29 cellular contexts compared by ENCODE assay signal in the genomic region with DNA sequence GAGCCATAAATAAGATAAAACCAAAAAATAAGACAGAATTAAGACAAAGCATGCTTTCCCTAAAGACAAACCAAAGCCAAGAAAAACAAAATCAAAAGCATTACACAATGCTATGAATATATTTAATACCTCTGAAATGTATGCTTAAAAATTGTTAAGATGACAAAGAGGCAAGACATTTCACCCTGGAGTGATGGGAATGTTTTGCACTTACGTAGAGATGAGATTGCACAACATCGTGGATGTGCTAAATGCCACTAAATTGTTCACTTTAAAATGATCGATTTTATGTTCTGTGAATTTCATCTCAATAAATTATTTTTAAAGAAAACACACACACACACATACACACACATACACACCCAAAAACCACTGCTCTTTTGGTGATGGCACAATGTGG.
"Had no signal": no experiment of that assay in that cellular context is flagged by ENCODE, and none has a peak within 500 bp of the region (broad histone marks: within the 10 kb centered on the region; RNA-seq: fewer than 3 reads in every experiment).

No MANE protein-coding gene starts in this region.

- H3K36me3 Mint-ChIP-seq: activated naive CD8-positive, alpha-beta T cell treated with anti-CD3 and anti-CD28 coated beads, Interleukin-2, amount 10 ng/mL, durations not matched to agents 7 days and 5 days had no signal

- H3K4me2 ChIP-seq: SK-N-SH had no signal

- H3K9ac ChIP-seq: SK-N-SH had no signal

- H3K4me1 Mint-ChIP-seq: activated naive CD8-positive, alpha-beta T cell treated with anti-CD3 and anti-CD28 coated beads, Interleukin-2, amount 10 ng/mL, durations not matched to agents 7 days and 5 days; central memory CD8-positive, alpha-beta T cell had no signal

- H3K27ac Mint-ChIP-seq: activated CD8-positive, alpha-beta T cell treated with anti-CD3 and anti-CD28 coated beads for 36 hours; activated naive CD8-positive, alpha-beta T cell treated with anti-CD3 and anti-CD28 coated beads, Interleukin-2, amount 10 ng/mL, durations not matched to agents 7 days and 5 days; activated T-cell treated with anti-CD3 and anti-CD28 coated beads, Interleukin-2, amount 50 U/mL, for 72 hours; activated T-helper 2 cell treated with anti-CD3 and anti-CD28 coated beads, Interferon-gamma antibody, Interleukin-2, Interleukin-4, amounts not matched to agents 10 μg/mL and 5 μg/mL and 100 μg/mL, durations not matched to agents 14 hours and 24 hours and 36 hours; T-helper 1 cell treated with Interleukin-12 subunit alpha and Interleukin-12 subunit beta and Interleukin-4 antibody, amounts not matched to agents 30 μg/mL and 1 μg/mL, for 36 hours had no signal

- H3K4me3 ChIP-seq: adrenal gland, SJCRH30 had no signal

- DNase-seq: activated CD4-positive, alpha-beta T cell treated with anti-CD3 and anti-CD28 coated beads for 4 hours; activated CD8-positive, alpha-beta memory T cell treated with anti-CD3 and anti-CD28 coated beads, Interleukin-2, amount 50 U/mL, for 4 hours; activated CD8-positive, alpha-beta T cell treated with anti-CD3 and anti-CD28 coated beads for 36 hours; activated gamma-delta T cell treated with Interleukin-2 at 50 U/mL for 16 hours; activated naive CD4-positive, alpha-beta T cell treated with anti-CD3 and anti-CD28 coated beads, Interleukin-2, amount 50 U/mL, for 16 hours; activated naive CD8-positive, alpha-beta T cell treated with anti-CD3 and anti-CD28 coated beads, Interleukin-2, amount 10 ng/mL, durations not matched to agents 7 days and 5 days; activated T-cell treated with anti-CD3 and anti-CD28 coated beads, Interleukin-2, amount 50 U/mL, for 72 hours; adrenal gland; anterior cingulate cortex; KG1; NCI-H1092 treated with DMSO at 0.1 percent for 48 hours; NCI-H1417 treated with DMSO at 0.1 percent for 48 hours; NCI-H1694; NCI-H2029; NCI-H2107; NCI-H2171 treated with DMSO at 0.1 percent for 48 hours; NCI-H226; NCI-H510A; NCI-H526 treated with DMSO at 0.1 percent for 48 hours; NCI-H82; Right ventricle myocardium superior; RPMI8226; SJCRH30; SK-N-SH had no signal

- H3K9me3 ChIP-seq: adrenal gland, SK-N-SH had no signal

- H3K27ac ChIP-seq: adrenal gland, SJCRH30 had no signal

- H3K36me3 ChIP-seq: adrenal gland, SJCRH30 had no signal

- ATAC-seq: activated CD4-positive, CD25-positive, alpha-beta regulatory T cell treated with anti-CD3 and anti-CD28 coated beads, Interleukin-2, amount 50 U/mL, for 24 hours; activated CD8-positive, alpha-beta T cell treated with anti-CD3 and anti-CD28 coated beads for 36 hours; activated T-cell treated with anti-CD3 and anti-CD28 coated beads, Interleukin-2, amount 50 U/mL, for 72 hours; Panc1 had no signal

- H3K27me3 Mint-ChIP-seq: activated CD8-positive, alpha-beta T cell treated with anti-CD3 and anti-CD28 coated beads for 36 hours; activated naive CD8-positive, alpha-beta T cell treated with anti-CD3 and anti-CD28 coated beads, Interleukin-2, amount 10 ng/mL, durations not matched to agents 7 days and 5 days; central memory CD8-positive, alpha-beta T cell had no signal

- H3K4me3 Mint-ChIP-seq: activated CD8-positive, alpha-beta T cell treated with anti-CD3 and anti-CD28 coated beads for 36 hours; activated naive CD8-positive, alpha-beta T cell treated with anti-CD3 and anti-CD28 coated beads, Interleukin-2, amount 10 ng/mL, durations not matched to agents 7 days and 5 days; activated T-cell treated with anti-CD3 and anti-CD28 coated beads, Interleukin-2, amount 50 U/mL, for 72 hours; central memory CD8-positive, alpha-beta T cell; T-helper 1 cell treated with Interleukin-12 subunit alpha and Interleukin-12 subunit beta and Interleukin-4 antibody, amounts not matched to agents 30 μg/mL and 1 μg/mL, for 36 hours had no signal

- H3K27me3 ChIP-seq: adrenal gland, SJCRH30 had no signal

- H3K9me3 Mint-ChIP-seq: activated CD8-positive, alpha-beta T cell treated with anti-CD3 and anti-CD28 coated beads for 36 hours; activated naive CD8-positive, alpha-beta T cell treated with anti-CD3 and anti-CD28 coated beads, Interleukin-2, amount 10 ng/mL, durations not matched to agents 7 days and 5 days; activated T-cell treated with anti-CD3 and anti-CD28 coated beads, Interleukin-2, amount 50 U/mL, for 72 hours; activated T-helper 2 cell treated with anti-CD3 and anti-CD28 coated beads, Interferon-gamma antibody, Interleukin-2, Interleukin-4, amounts not matched to agents 10 μg/mL and 5 μg/mL and 100 μg/mL, durations not matched to agents 14 hours and 24 hours and 36 hours; T-helper 1 cell treated with Interleukin-12 subunit alpha and Interleukin-12 subunit beta and Interleukin-4 antibody, amounts not matched to agents 30 μg/mL and 1 μg/mL, for 36 hours had no signal

- H3K4me1 ChIP-seq: adrenal gland, SJCRH30 had no signal
